Comparison of ENCODE assay signal across 10 cellular contexts in the genomic region with DNA sequence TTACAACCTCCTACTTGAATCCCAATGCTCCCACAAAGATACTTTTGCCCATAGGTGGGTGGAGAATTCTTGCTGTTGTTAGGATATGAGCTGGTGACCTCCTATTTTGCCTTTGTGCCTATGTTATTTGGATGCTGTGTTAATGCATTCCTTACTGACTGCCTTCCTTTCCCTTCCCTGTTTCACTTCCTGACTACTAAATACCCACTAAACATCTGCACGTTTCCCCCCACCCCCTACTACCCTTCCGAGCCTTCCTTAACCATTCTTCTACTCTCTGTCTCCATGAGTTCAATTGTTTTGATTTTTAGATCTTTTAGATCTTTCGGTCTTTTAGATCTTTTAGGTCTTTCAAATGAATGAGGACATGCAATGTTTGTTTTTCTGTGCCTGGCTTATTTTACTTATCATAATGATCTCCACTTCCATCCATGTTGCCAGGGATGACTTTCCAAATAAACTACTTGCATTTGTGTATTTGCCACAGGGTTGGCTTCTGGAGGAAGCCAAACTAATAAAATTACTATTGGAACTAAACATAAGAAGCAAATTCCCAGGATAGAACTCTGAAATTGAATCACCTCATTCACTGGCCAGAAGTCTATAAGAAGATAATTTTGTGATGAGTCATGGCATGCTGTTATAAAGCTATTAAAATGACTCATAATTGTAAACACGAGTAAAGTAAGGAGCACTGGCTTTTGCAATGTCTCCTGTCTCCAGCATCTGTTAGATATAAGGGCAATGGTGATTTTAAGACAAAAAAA.
A peak's percentile ranks its signal among the peaks of the same experiment; 100 is the strongest.
DNase-seq lines count a peak whose midpoint lies in the region; ATAC-seq, FAIRE-seq and TF ChIP-seq lines count a peak whose summit lies in the region.
"Had no signal": no experiment of that assay in that cellular context is flagged by ENCODE, and none has a peak within 500 bp of the region (broad histone marks: within the 10 kb centered on the region; RNA-seq: fewer than 3 reads in every experiment).

No MANE protein-coding gene starts in this region.

- POLR2A ChIA-PET in HEK293T (lab: Yijun Ruan, JAX) = no interaction called here
- POLR2A ChIA-PET in CD4-positive, alpha-beta memory T cell (lab: Charles Lee; ENCODE audit: partially characterized antibody) = no interaction called here

- CTCF ChIA-PET in HEK293T (lab: Yijun Ruan, JAX) = no interaction called here
- CTCF ChIA-PET in CD4-positive, alpha-beta memory T cell (lab: Charles Lee; ENCODE audit: partially characterized antibody) = no interaction called here

- TF ChIP-seq CTCF in bronchial epithelial cell (IDR thresholded peaks at IDR 0.05; ENCODE audit: insufficient read depth, low read length, severe bottlenecking) = no peak

- H3K4me3 ChIP-seq in bronchial epithelial cell (ENCODE audit: low read depth, low read length) = no peak overlapping the region
- no peak overlapping the region for H3K4me3 ChIP-seq in CD4-positive, alpha-beta memory T cell (ENCODE audit: low read length in 2 of 2)

- no peak for ATAC-seq in left ventricle myocardium superior

- FAIRE-seq in bronchial epithelial cell (lab: Jason Lieb, UNC) = no peak

- no peaks in the 10 kb centered on the region for H3K27me3 Mint-ChIP-seq in CD4-positive, alpha-beta memory T cell
- H3K27me3 Mint-ChIP-seq: brain had no signal

- no peak overlapping the region for H3K27ac ChIP-seq in CD4-positive, alpha-beta memory T cell (ENCODE audit: low read depth, low read length)

- DNase-seq in Daoy (ENCODE audit: low read depth) (peak; percentile 72), NCI-H2196 treated with DMSO at 0.1 percent for 48 hours (lab: John Stamatoyannopoulos, UW; ENCODE audit: unreplicated experiment) (peak; percentile 10), bronchial epithelial cell (ENCODE audit: low read depth) (peak; percentile 92), myocyte (ENCODE audit: low read depth) (peak; percentile 45), left ventricle myocardium superior (no peak), HEK293T (ENCODE audit: extremely low spot score) (no peak)
- DNase-seq in CD4-positive, alpha-beta memory T cell = no peak
- DNase-seq in effector CD8-positive, alpha-beta T cell (lab: John Stamatoyannopoulos, UW) = no peak
- DNase-seq: NCI-H1092 treated with DMSO at 0.1 percent for 48 hours had no signal

- intact Hi-C loops in left ventricle myocardium superior (cut with micrococcal nuclease) = no loop called here
- intact Hi-C loops in CD4-positive, alpha-beta memory T cell (cut with micrococcal nuclease) = no loop called here

- no peaks in the 10 kb centered on the region for H3K4me1 Mint-ChIP-seq in CD4-positive, alpha-beta memory T cell

- no peaks in the 10 kb centered on the region for H3K36me3 ChIP-seq in bronchial epithelial cell (ENCODE audit: control insufficient read depth, insufficient read depth, low read length)
- H3K36me3 ChIP-seq in CD4-positive, alpha-beta memory T cell (ENCODE audit: insufficient read depth, low read length) = no peaks in the 10 kb centered on the region

- H3K4me1 ChIP-seq in CD4-positive, alpha-beta memory T cell (ENCODE audit: insufficient read depth, low read length) = no peaks in the 10 kb centered on the region

- no peaks in the 10 kb centered on the region for H3K27me3 ChIP-seq in bronchial epithelial cell (ENCODE audit: control insufficient read depth, insufficient read depth, low read length)
- H3K27me3 ChIP-seq in CD4-positive, alpha-beta memory T cell (ENCODE audit: insufficient read depth, low read length) = no peaks in the 10 kb centered on the region

- H3K36me3 Mint-ChIP-seq in CD4-positive, alpha-beta memory T cell = no peaks in the 10 kb centered on the region
- H3K36me3 Mint-ChIP-seq: brain had no signal

- H3K9me3 ChIP-seq in CD4-positive, alpha-beta memory T cell (ENCODE audit: control insufficient read depth in 1 of 2, low read length in 2 of 2) = no peaks in the 10 kb centered on the region

- H3K4me3 Mint-ChIP-seq in CD4-positive, alpha-beta memory T cell = no peak overlapping the region
- H3K4me3 Mint-ChIP-seq: brain had no signal

- no peak overlapping the region for H3K27ac Mint-ChIP-seq in CD4-positive, alpha-beta memory T cell

- H3K9me3 Mint-ChIP-seq in CD4-positive, alpha-beta memory T cell = peaks cover 0 to 5% (median 2%) of the 10 kb centered on the region in 8 donors
- H3K9me3 Mint-ChIP-seq: brain had no signal

TF ChIP-seq in HEK293T, 16 proteins besides CTCF, POLR2A, EP300 and RAD21:
- TF ChIP-seq L3MBTL2 (conservative IDR thresholded peaks at IDR 0.05) (no peak), SUZ12 (IDR thresholded peaks at IDR 0.05) (no peak), ARNT (IDR thresholded peaks at IDR 0.05) (no peak), FOXM1 (IDR thresholded peaks at IDR 0.05; ENCODE audit: borderline replicate concordance) (no peak)

Comparison
In these comparisons a context has a peak if more than half of its experiments do, and no peak if none do; other contexts are left out.
1. DNase-seq: peak in Daoy (single experiment), NCI-H2196 treated with DMSO at 0.1 percent for 48 hours (single experiment), bronchial epithelial cell (single experiment) and myocyte (single experiment); none in left ventricle myocardium superior (single experiment), HEK293T (single experiment), CD4-positive, alpha-beta memory T cell (0 of 5) and effector CD8-positive, alpha-beta T cell (single experiment).